In the genomic region with DNA sequence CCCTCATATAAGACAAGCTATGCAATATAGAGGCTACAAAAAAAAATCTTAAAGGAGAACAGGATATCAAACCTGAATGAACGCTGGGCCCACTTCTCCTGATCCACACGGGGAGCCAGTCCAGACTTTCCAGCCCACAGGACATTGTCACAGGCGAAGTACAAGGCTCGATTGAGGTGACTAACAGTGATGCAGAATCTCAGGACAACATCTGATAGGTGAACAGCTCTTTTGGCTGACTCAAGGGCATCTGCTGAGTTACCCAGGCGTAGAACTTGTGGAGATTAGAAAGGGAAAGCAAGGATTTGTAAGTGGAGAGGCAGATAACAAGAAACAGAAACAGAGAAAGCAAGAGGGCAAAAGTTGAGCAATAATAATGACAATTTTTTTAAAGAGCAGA, we compare ENCODE assay signal across 1 cellular context.
TF ChIP-seq lines count a peak whose summit lies in the region.

No MANE protein-coding gene starts in this region.

TF ChIP-seq in SK-N-SH, 30 proteins besides CTCF, POLR2A, EP300 and RAD21 (continued from another document):
- TF ChIP-seq, protein P1, sequence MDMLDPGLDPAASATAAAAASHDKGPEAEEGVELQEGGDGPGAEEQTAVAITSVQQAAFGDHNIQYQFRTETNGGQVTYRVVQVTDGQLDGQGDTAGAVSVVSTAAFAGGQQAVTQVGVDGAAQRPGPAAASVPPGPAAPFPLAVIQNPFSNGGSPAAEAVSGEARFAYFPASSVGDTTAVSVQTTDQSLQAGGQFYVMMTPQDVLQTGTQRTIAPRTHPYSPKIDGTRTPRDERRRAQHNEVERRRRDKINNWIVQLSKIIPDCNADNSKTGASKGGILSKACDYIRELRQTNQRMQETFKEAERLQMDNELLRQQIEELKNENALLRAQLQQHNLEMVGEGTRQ (IDR thresholded peaks at IDR 0.05; ENCODE audit: borderline replicate concordance, low read depth, low read length): no peak
- TF ChIP-seq MEF2A (IDR thresholded peaks at IDR 0.05; ENCODE audit: borderline replicate concordance, low read depth) (no peak), RCOR1 (IDR thresholded peaks at IDR 0.05; ENCODE audit: low read length) (no peak)
